Comparison of ENCODE assay signal across 1 cellular context in the genomic region with DNA sequence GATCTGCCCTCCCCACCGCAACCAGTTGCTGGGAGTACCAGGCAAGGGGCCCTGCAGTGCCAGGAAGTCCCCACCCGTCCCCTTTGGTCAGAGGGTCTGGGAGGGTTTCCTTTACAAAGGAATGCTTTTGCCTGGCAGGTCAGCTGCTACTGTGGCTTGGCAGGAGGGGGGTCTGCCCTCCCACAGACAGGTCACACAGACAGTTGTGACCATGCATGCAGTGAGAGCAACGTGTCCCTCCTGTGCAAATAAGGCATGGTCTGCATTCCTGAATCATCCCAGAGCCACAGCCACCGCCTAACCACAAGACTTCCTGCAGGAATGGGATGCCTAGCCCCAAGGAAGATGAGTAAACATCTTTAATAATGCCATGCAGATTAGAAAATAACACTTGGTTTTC.
TF ChIP-seq lines count a peak whose summit lies in the region.

No MANE protein-coding gene starts in this region.

TF ChIP-seq in GM12878, 131 proteins besides CTCF, POLR2A, EP300 and RAD21 (continued from another document):
- TF ChIP-seq, protein P1, sequence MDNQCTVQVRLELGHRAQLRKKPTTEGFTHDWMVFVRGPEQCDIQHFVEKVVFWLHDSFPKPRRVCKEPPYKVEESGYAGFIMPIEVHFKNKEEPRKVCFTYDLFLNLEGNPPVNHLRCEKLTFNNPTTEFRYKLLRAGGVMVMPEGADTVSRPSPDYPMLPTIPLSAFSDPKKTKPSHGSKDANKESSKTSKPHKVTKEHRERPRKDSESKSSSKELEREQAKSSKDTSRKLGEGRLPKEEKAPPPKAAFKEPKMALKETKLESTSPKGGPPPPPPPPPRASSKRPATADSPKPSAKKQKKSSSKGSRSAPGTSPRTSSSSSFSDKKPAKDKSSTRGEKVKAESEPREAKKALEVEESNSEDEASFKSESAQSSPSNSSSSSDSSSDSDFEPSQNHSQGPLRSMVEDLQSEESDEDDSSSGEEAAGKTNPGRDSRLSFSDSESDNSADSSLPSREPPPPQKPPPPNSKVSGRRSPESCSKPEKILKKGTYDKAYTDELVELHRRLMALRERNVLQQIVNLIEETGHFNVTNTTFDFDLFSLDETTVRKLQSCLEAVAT (IDR thresholded peaks at IDR 0.05): no peak
- no peak for TF ChIP-seq RELA (IDR thresholded peaks at IDR 0.05; ENCODE audit: borderline replicate concordance, partially characterized antibody)
- TF ChIP-seq RUNX3 (IDR thresholded peaks at IDR 0.05; ENCODE audit: low read length): no peak
- TF ChIP-seq, protein P2, sequence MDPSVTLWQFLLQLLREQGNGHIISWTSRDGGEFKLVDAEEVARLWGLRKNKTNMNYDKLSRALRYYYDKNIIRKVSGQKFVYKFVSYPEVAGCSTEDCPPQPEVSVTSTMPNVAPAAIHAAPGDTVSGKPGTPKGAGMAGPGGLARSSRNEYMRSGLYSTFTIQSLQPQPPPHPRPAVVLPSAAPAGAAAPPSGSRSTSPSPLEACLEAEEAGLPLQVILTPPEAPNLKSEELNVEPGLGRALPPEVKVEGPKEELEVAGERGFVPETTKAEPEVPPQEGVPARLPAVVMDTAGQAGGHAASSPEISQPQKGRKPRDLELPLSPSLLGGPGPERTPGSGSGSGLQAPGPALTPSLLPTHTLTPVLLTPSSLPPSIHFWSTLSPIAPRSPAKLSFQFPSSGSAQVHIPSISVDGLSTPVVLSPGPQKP (IDR thresholded peaks at IDR 0.05; ENCODE audit: low read depth, low read length): no peak
